Comparison of ENCODE assay signal across 1 cellular context in genomic region chr1:95179205-95180001, GRCh38.
TF ChIP-seq lines count a peak whose summit lies in the region.

No MANE protein-coding gene starts in this region.

TF ChIP-seq in K562, 482 proteins besides CTCF, POLR2A, EP300 and RAD21 (continued from another document and continues in another):
- TF ChIP-seq, protein P1, sequence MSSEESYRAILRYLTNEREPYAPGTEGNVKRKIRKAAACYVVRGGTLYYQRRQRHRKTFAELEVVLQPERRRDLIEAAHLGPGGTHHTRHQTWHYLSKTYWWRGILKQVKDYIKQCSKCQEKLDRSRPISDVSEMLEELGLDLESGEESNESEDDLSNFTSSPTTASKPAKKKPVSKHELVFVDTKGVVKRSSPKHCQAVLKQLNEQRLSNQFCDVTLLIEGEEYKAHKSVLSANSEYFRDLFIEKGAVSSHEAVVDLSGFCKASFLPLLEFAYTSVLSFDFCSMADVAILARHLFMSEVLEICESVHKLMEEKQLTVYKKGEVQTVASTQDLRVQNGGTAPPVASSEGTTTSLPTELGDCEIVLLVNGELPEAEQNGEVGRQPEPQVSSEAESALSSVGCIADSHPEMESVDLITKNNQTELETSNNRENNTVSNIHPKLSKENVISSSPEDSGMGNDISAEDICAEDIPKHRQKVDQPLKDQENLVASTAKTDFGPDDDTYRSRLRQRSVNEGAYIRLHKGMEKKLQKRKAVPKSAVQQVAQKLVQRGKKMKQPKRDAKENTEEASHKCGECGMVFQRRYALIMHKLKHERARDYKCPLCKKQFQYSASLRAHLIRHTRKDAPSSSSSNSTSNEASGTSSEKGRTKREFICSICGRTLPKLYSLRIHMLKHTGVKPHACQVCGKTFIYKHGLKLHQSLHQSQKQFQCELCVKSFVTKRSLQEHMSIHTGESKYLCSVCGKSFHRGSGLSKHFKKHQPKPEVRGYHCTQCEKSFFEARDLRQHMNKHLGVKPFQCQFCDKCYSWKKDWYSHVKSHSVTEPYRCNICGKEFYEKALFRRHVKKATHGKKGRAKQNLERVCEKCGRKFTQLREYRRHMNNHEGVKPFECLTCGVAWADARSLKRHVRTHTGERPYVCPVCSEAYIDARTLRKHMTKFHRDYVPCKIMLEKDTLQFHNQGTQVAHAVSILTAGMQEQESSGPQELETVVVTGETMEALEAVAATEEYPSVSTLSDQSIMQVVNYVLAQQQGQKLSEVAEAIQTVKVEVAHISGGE (CRISPR knock-in tag; IDR thresholded peaks at IDR 0.05), result no peak
- TF ChIP-seq, protein P2, sequence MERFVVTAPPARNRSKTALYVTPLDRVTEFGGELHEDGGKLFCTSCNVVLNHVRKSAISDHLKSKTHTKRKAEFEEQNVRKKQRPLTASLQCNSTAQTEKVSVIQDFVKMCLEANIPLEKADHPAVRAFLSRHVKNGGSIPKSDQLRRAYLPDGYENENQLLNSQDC (CRISPR knock-in tag; IDR thresholded peaks at IDR 0.05), result no peak
- TF ChIP-seq POLR2AphosphoS5 (IDR thresholded peaks at IDR 0.05; ENCODE audit: control insufficient read depth, insufficient read depth, low read depth, low read length) (peak; percentile 91), E2F5 (CRISPR knock-in tag; IDR thresholded peaks at IDR 0.05) (no peak), HMG20B (CRISPR knock-in tag; IDR thresholded peaks at IDR 0.05) (no peak), FOXP1 (CRISPR knock-in tag; IDR thresholded peaks at IDR 0.05) (no peak), PTTG1 (tag; IDR thresholded peaks at IDR 0.05; ENCODE audit: low read depth) (no peak), HDGF (IDR thresholded peaks at IDR 0.05) (no peak), NEUROD1 (IDR thresholded peaks at IDR 0.05; ENCODE audit: borderline replicate concordance, low read depth, low read length, partially characterized antibody) (peak; percentile 44), KLF1 (tag; IDR thresholded peaks at IDR 0.05) (no peak), TCFL5 (CRISPR knock-in tag; conservative IDR thresholded peaks at IDR 0.05) (no peak), PHB2 (IDR thresholded peaks at IDR 0.05; ENCODE audit: low read depth) (peak; percentile 72), IRF9 (tag; IDR thresholded peaks at IDR 0.05) (no peak), SAFB2 (IDR thresholded peaks at IDR 0.05; ENCODE audit: borderline replicate concordance, low read depth, low read length, severe bottlenecking) (no peak), GTF2F1 (IDR thresholded peaks at IDR 0.05; ENCODE audit: low read depth, low read length) (no peak), ZNF197 (CRISPR knock-in tag; IDR thresholded peaks at IDR 0.05; ENCODE audit: low read depth) (no peak), ARHGAP35 (IDR thresholded peaks at IDR 0.05; ENCODE audit: partially characterized antibody) (no peak), ZNF174 (CRISPR knock-in tag; IDR thresholded peaks at IDR 0.05) (no peak), RHOXF2B (CRISPR knock-in tag; conservative IDR thresholded peaks at IDR 0.05) (no peak), E2F6 (IDR thresholded peaks at IDR 0.05; ENCODE audit: borderline replicate concordance in 1 of 2, extremely low read depth in 1 of 2, insufficient read depth in 1 of 2, insufficient read length in 1 of 2, low read depth in 1 of 2, low read length in 1 of 2, poor library complexity in 1 of 2, severe bottlenecking in 1 of 2) (no peak), ZNF41 (CRISPR knock-in tag; conservative IDR thresholded peaks at IDR 0.05) (no peak), PCBP2 (IDR thresholded peaks at IDR 0.05; ENCODE audit: low read depth, low read length, poor library complexity, severe bottlenecking) (no peak), CHD1 (IDR thresholded peaks at IDR 0.05; ENCODE audit: low read length) (no peak), FOSL1 (tag; conservative IDR thresholded peaks at IDR 0.05) (peak; percentile 51), ZNF445 (CRISPR knock-in tag; IDR thresholded peaks at IDR 0.05; ENCODE audit: low read depth) (no peak), NUFIP1 (IDR thresholded peaks at IDR 0.05; ENCODE audit: partially characterized antibody) (no peak), ZNF140 (CRISPR knock-in tag; IDR thresholded peaks at IDR 0.05) (no peak), ZBTB17 (CRISPR knock-in tag; IDR thresholded peaks at IDR 0.05) (no peak), PYGO2 (tag; IDR thresholded peaks at IDR 0.05) (no peak), PHB (CRISPR knock-in tag; IDR thresholded peaks at IDR 0.05) (no peak), HDAC2 (IDR thresholded peaks at IDR 0.05) (peak; percentile 93), SIX5 (IDR thresholded peaks at IDR 0.05; ENCODE audit: borderline replicate concordance in 1 of 2, insufficient read depth in 1 of 2, low read depth in 1 of 2, low read length in 2 of 2) (no peak), MYNN (IDR thresholded peaks at IDR 0.05) (peak; percentile 77; the same call in 1 of the 2 replicates), MYNN (CRISPR knock-in tag; IDR thresholded peaks at IDR 0.05) (no peak), ATF7 (IDR thresholded peaks at IDR 0.05) (no peak), HCFC1 (IDR thresholded peaks at IDR 0.05; ENCODE audit: low read depth, low read length) (no peak), ZNF696 (CRISPR knock-in tag; conservative IDR thresholded peaks at IDR 0.05) (no peak), ELF4 (CRISPR knock-in tag; IDR thresholded peaks at IDR 0.05) (no peak), BDP1 (IDR thresholded peaks at IDR 0.05; ENCODE audit: insufficient read depth, insufficient read length) (no peak), ETV5 (CRISPR knock-in tag; IDR thresholded peaks at IDR 0.05; ENCODE audit: low read depth) (no peak), HNRNPUL1 (IDR thresholded peaks at IDR 0.05; ENCODE audit: low read length) (no peak), ARNT (IDR thresholded peaks at IDR 0.05) (peak in 1 of 2 experiments; percentile 77; a peak in 1 of 4 replicates), GTF2E2 (tag; IDR thresholded peaks at IDR 0.05) (no peak), EWSR1 (IDR thresholded peaks at IDR 0.05; ENCODE audit: borderline replicate concordance, low read depth, partially characterized antibody) (no peak), PTBP1 (IDR thresholded peaks at IDR 0.05; ENCODE audit: low read depth, low read length) (no peak), SFPQ (IDR thresholded peaks at IDR 0.05; ENCODE audit: low read depth, low read length) (no peak), RBBP5 (IDR thresholded peaks at IDR 0.05; ENCODE audit: borderline replicate concordance, insufficient read depth, low read length, poor library complexity, severe bottlenecking) (no peak), THAP12 (CRISPR knock-in tag; IDR thresholded peaks at IDR 0.05) (no peak)
- TF ChIP-seq, protein P3, sequence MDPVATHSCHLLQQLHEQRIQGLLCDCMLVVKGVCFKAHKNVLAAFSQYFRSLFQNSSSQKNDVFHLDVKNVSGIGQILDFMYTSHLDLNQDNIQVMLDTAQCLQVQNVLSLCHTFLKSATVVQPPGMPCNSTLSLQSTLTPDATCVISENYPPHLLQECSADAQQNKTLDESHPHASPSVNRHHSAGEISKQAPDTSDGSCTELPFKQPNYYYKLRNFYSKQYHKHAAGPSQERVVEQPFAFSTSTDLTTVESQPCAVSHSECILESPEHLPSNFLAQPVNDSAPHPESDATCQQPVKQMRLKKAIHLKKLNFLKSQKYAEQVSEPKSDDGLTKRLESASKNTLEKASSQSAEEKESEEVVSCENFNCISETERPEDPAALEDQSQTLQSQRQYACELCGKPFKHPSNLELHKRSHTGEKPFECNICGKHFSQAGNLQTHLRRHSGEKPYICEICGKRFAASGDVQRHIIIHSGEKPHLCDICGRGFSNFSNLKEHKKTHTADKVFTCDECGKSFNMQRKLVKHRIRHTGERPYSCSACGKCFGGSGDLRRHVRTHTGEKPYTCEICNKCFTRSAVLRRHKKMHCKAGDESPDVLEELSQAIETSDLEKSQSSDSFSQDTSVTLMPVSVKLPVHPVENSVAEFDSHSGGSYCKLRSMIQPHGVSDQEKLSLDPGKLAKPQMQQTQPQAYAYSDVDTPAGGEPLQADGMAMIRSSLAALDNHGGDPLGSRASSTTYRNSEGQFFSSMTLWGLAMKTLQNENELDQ (CRISPR knock-in tag; IDR thresholded peaks at IDR 0.05; ENCODE audit: borderline replicate concordance), result no peak
- TF ChIP-seq, protein P4, sequence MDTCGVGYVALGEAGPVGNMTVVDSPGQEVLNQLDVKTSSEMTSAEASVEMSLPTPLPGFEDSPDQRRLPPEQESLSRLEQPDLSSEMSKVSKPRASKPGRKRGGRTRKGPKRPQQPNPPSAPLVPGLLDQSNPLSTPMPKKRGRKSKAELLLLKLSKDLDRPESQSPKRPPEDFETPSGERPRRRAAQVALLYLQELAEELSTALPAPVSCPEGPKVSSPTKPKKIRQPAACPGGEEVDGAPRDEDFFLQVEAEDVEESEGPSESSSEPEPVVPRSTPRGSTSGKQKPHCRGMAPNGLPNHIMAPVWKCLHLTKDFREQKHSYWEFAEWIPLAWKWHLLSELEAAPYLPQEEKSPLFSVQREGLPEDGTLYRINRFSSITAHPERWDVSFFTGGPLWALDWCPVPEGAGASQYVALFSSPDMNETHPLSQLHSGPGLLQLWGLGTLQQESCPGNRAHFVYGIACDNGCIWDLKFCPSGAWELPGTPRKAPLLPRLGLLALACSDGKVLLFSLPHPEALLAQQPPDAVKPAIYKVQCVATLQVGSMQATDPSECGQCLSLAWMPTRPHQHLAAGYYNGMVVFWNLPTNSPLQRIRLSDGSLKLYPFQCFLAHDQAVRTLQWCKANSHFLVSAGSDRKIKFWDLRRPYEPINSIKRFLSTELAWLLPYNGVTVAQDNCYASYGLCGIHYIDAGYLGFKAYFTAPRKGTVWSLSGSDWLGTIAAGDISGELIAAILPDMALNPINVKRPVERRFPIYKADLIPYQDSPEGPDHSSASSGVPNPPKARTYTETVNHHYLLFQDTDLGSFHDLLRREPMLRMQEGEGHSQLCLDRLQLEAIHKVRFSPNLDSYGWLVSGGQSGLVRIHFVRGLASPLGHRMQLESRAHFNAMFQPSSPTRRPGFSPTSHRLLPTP (IDR thresholded peaks at IDR 0.05; ENCODE audit: borderline replicate concordance, extremely low read depth, insufficient read length), result no peak
- TF ChIP-seq, protein P5, sequence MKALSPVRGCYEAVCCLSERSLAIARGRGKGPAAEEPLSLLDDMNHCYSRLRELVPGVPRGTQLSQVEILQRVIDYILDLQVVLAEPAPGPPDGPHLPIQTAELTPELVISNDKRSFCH (CRISPR knock-in tag; IDR thresholded peaks at IDR 0.05), result no peak
- TF ChIP-seq, protein P5 (tag; IDR thresholded peaks at IDR 0.05), result no peak
